8 cellular contexts compared by ENCODE assay signal in genomic region chr6:87407896-87408720, GRCh38. TPM values are rescaled to one million over a fixed set of nuclear protein-coding genes. Genes with fewer than 3 reads are reported as not detected.
DNase-seq lines count a peak whose midpoint lies in the region; ATAC-seq and TF ChIP-seq lines count a peak whose summit lies in the region.

A gene with protein sequence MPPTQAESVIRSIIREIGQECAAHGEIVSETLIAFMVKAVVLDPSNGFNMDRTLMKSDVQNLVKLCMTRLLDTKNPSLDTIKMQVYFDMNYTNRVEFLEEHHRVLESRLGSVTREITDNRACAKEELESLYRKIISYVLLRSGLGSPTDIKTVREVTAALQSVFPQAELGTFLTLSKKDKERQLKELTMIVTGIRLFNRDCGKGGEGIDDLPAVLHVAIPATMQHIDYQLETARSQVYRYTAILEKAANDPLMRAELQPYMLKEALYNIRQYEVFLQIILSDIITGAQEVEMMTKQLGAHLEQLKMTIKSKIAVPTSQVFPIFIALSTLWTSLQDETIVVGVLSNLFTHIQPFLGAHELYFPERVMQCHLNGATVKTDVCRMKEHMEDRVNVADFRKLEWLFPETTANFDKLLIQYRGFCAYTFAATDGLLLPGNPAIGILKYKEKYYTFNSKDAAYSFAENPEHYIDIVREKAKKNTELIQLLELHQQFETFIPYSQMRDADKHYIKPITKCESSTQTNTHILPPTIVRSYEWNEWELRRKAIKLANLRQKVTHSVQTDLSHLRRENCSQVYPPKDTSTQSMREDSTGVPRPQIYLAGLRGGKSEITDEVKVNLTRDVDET (plus strand): TSS chr6:87407972. CDS start chr6:87409840, 1,868 bp downstream.

- H3K36me3 ChIP-seq in SU-DHL-6 (ENCODE audit: low read length) (no peaks in the 10 kb centered on the region), parathyroid adenoma (ENCODE audit: control insufficient read depth, insufficient read depth, low read length) (no peaks in the 10 kb centered on the region), tibial artery (no peaks in the 10 kb centered on the region)

- H3K4me3 ChIP-seq in SU-DHL-6 (ENCODE audit: insufficient read depth, low read length, poor library complexity, severe bottlenecking) (peak within 1 kb of the TSS; percentile 68), parathyroid adenoma (ENCODE audit: low read depth, low read length) (peak within 1 kb of the TSS; percentile 77), tibial artery (peak within 1 kb of the TSS; percentile 72 to 89)

- ATAC-seq in HG02623 (IDR thresholded peaks at IDR 0.05; ENCODE audit: unreplicated experiment) (peak; percentile 81), Right ventricle myocardium superior (ENCODE audit: poor library complexity) (peak; percentile 98)

- no peaks in the 10 kb centered on the region for H3K27me3 ChIP-seq in SU-DHL-6 (ENCODE audit: low read length)
- no peaks in the 10 kb centered on the region for H3K27me3 ChIP-seq in parathyroid adenoma (ENCODE audit: control insufficient read depth, insufficient read depth, low read length)
- no peaks in the 10 kb centered on the region for H3K27me3 ChIP-seq in tibial artery

- H3K9ac ChIP-seq in SU-DHL-6 (ENCODE audit: low read length): peak within 1 kb of the TSS; percentile 61
- peak within 1 kb of the TSS; percentile 32 for H3K9ac ChIP-seq in parathyroid adenoma

- peaks cover 12% of the 10 kb centered on the region for H3F3A ChIP-seq in SU-DHL-6 (ENCODE audit: insufficient read depth)

- no peaks in the 10 kb centered on the region for H3K9me3 ChIP-seq in SU-DHL-6 (ENCODE audit: insufficient read depth, low read length)
- H3K9me3 ChIP-seq in parathyroid adenoma (ENCODE audit: control insufficient read depth, low read length): no peaks in the 10 kb centered on the region
- H3K9me3 ChIP-seq in tibial artery: no peaks in the 10 kb centered on the region

- peak within 1 kb of the TSS; percentile 39 for H3K27ac ChIP-seq in SU-DHL-6 (ENCODE audit: low read depth, low read length)
- H3K27ac ChIP-seq in parathyroid adenoma: peak within 1 kb of the TSS; percentile 90
- H3K27ac ChIP-seq in tibial artery: peak within 1 kb of the TSS; percentile 71 to 72

- H3K4me2 ChIP-seq in SU-DHL-6 (ENCODE audit: low read depth, low read length, poor library complexity, severe bottlenecking) (peak within 1 kb of the TSS; percentile 65), parathyroid adenoma (ENCODE audit: low read length) (peak within 1 kb of the TSS; percentile 77)

- H2AFZ ChIP-seq in SU-DHL-6 (ENCODE audit: low read depth, low read length, severe bottlenecking): peak within 1 kb of the TSS; percentile 98
- peak within 1 kb of the TSS; percentile 96 for H2AFZ ChIP-seq in parathyroid adenoma

- intact Hi-C loops in Right ventricle myocardium superior (cut with DNase I) (no loop called here), tibial artery (cut with DNase I; ENCODE audit: low total_unique reads) (loop anchor here (10.0 kb wide), 1 partner anchor 317 kb away; no protein-coding TSS in a partner anchor)

- H4K20me1 ChIP-seq in SU-DHL-6 (ENCODE audit: low read depth, low read length): no peaks in the 10 kb centered on the region

- H3K79me2 ChIP-seq in SU-DHL-6 (ENCODE audit: insufficient read depth, low read length) (no peaks in the 10 kb centered on the region), parathyroid adenoma (no peaks in the 10 kb centered on the region)

- H3K9me2 ChIP-seq in SU-DHL-6 (replicated peaks; ENCODE audit: insufficient read depth, low read length): no peaks in the 10 kb centered on the region

- H3K4me1 ChIP-seq in parathyroid adenoma: no peaks in the 10 kb centered on the region
- peaks cover 0 to 4% (median 0%) of the 10 kb centered on the region in 4 donors for H3K4me1 ChIP-seq in tibial artery

- TF ChIP-seq CTCF in GM10266 (IDR thresholded peaks at IDR 0.05; ENCODE audit: control insufficient read depth, insufficient read depth, low read depth, missing control alignments) (peak; percentile 22), SU-DHL-6 (IDR thresholded peaks at IDR 0.05; ENCODE audit: insufficient read depth, low read length, poor library complexity, severe bottlenecking) (no peak), parathyroid adenoma (IDR thresholded peaks at IDR 0.05) (peak; percentile 17), tibial artery (IDR thresholded peaks at IDR 0.05) (no peak)

- DNase-seq in GM10266 (ENCODE audit: extremely low spot score): peak; percentile 88
- DNase-seq in NCI-H1092 treated with DMSO at 0.1 percent for 48 hours (lab: John Stamatoyannopoulos, UW): peak; percentile 84
- DNase-seq in activated naive CD8-positive, alpha-beta T cell treated with anti-CD3 and anti-CD28 coated beads, Interleukin-2, amount 50 U/mL, for 16 hours (ENCODE audit: low read depth, low spot score): peak; percentile 49
- peak; percentile 90 for DNase-seq in Right ventricle myocardium superior
- peak; percentile 78 to 84 for DNase-seq in tibial artery

RNA-seq across cellular contexts. Expression of the gene that starts here (rescaled TPM):
- not detected for total RNA-seq in Right ventricle myocardium superior

Comparison
In these comparisons a context has a peak if more than half of its experiments do, and no peak if none do; other contexts are left out.
1. Peak in every context shown above with its lines: DNase-seq, ATAC-seq, H3K4me3 ChIP-seq and H3K27ac ChIP-seq.
2. Peak in DNase-seq and ATAC-seq in Right ventricle myocardium superior; RNA of the gene not detected or under 1 TPM.
3. CTCF ChIP-seq: peak in GM10266 (single experiment) and parathyroid adenoma (single experiment); none in SU-DHL-6 (single experiment) and tibial artery (0 of 2).
4. H3K27ac ChIP-seq: peak in every context shown above with its lines; median percentile 90 in parathyroid adenoma; 72 in tibial artery; 39 in SU-DHL-6.